Comparison of ENCODE assay signal across 10 cellular contexts in genomic region chr20:13873814-13874213, GRCh38.
"Had no signal": no experiment of that assay in that cellular context is flagged by ENCODE, and none has a peak within 500 bp of the region (broad histone marks: within the 10 kb centered on the region; RNA-seq: fewer than 3 reads in every experiment).

No MANE protein-coding gene starts in this region.

- H3K4me3 ChIP-seq: coronary artery, esophagus squamous epithelium had no signal

- H3K27me3 Mint-ChIP-seq: central memory CD8-positive, alpha-beta T cell had no signal

- H3K4me3 Mint-ChIP-seq: activated naive CD8-positive, alpha-beta T cell treated with anti-CD3 and anti-CD28 coated beads for 36 hours; activated T-helper 1 cell treated with anti-CD3 and anti-CD28 coated beads, Interleukin-12 subunit alpha, Interleukin-12 subunit beta, Interleukin-2, Interleukin-4 antibody, amounts not matched to agents 30 ng/mL and 10 ng/mL and 1 ng/mL, durations not matched to agents 14 hours and 24 hours and 36 hours; brain; central memory CD8-positive, alpha-beta T cell; stimulated activated effector memory CD8-positive, alpha-beta T cell treated with anti-CD3 and anti-CD28 coated beads, Interleukin-12 subunit alpha, Interleukin-12 subunit beta, amount 100 ng/mL, for 72 hours had no signal

- H3K79me2 ChIP-seq: parathyroid adenoma had no signal

- H3K9me3 Mint-ChIP-seq: activated naive CD8-positive, alpha-beta T cell treated with anti-CD3 and anti-CD28 coated beads for 36 hours; activated T-helper 1 cell treated with anti-CD3 and anti-CD28 coated beads, Interleukin-12 subunit alpha, Interleukin-12 subunit beta, Interleukin-2, Interleukin-4 antibody, amounts not matched to agents 30 ng/mL and 10 ng/mL and 1 ng/mL, durations not matched to agents 14 hours and 24 hours and 36 hours; brain; central memory CD8-positive, alpha-beta T cell; stimulated activated effector memory CD8-positive, alpha-beta T cell treated with anti-CD3 and anti-CD28 coated beads, Interleukin-12 subunit alpha, Interleukin-12 subunit beta, amount 100 ng/mL, for 72 hours had no signal

- H3K27ac Mint-ChIP-seq: activated naive CD8-positive, alpha-beta T cell treated with anti-CD3 and anti-CD28 coated beads for 36 hours; activated T-helper 1 cell treated with anti-CD3 and anti-CD28 coated beads, Interleukin-12 subunit alpha, Interleukin-12 subunit beta, Interleukin-2, Interleukin-4 antibody, amounts not matched to agents 30 ng/mL and 10 ng/mL and 1 ng/mL, durations not matched to agents 14 hours and 24 hours and 36 hours; brain; stimulated activated effector memory CD8-positive, alpha-beta T cell treated with anti-CD3 and anti-CD28 coated beads, Interleukin-12 subunit alpha, Interleukin-12 subunit beta, amount 100 ng/mL, for 72 hours had no signal

- H3K36me3 ChIP-seq: esophagus squamous epithelium, neutrophil had no signal

- H3K27ac ChIP-seq: coronary artery, esophagus squamous epithelium, neutrophil, parathyroid adenoma had no signal

- H3K36me3 Mint-ChIP-seq: activated naive CD8-positive, alpha-beta T cell treated with anti-CD3 and anti-CD28 coated beads for 36 hours; brain; stimulated activated effector memory CD8-positive, alpha-beta T cell treated with anti-CD3 and anti-CD28 coated beads, Interleukin-12 subunit alpha, Interleukin-12 subunit beta, amount 100 ng/mL, for 72 hours had no signal

- H3K4me1 Mint-ChIP-seq: activated naive CD8-positive, alpha-beta T cell treated with anti-CD3 and anti-CD28 coated beads for 36 hours; central memory CD8-positive, alpha-beta T cell; stimulated activated effector memory CD8-positive, alpha-beta T cell treated with anti-CD3 and anti-CD28 coated beads, Interleukin-12 subunit alpha, Interleukin-12 subunit beta, amount 100 ng/mL, for 72 hours had no signal

- H3K27me3 ChIP-seq: esophagus squamous epithelium, neutrophil had no signal

- H3K4me1 ChIP-seq: esophagus squamous epithelium had no signal

- DNase-seq: activated CD4-positive, CD25-positive, alpha-beta regulatory T cell treated with anti-CD3 and anti-CD28 coated beads, Interleukin-2, amount 50 U/mL, for 72 hours; activated naive CD8-positive, alpha-beta T cell treated with anti-CD3 and anti-CD28 coated beads for 36 hours; esophagus squamous epithelium had no signal

- ATAC-seq: stimulated activated effector memory CD8-positive, alpha-beta T cell treated with anti-CD3 and anti-CD28 coated beads, Interleukin-12 subunit alpha, Interleukin-12 subunit beta, amount 100 ng/mL, for 72 hours had no signal

- H3K9ac ChIP-seq: parathyroid adenoma had no signal
